Comparison of ENCODE assay signal across 9 cellular contexts in the genomic region with DNA sequence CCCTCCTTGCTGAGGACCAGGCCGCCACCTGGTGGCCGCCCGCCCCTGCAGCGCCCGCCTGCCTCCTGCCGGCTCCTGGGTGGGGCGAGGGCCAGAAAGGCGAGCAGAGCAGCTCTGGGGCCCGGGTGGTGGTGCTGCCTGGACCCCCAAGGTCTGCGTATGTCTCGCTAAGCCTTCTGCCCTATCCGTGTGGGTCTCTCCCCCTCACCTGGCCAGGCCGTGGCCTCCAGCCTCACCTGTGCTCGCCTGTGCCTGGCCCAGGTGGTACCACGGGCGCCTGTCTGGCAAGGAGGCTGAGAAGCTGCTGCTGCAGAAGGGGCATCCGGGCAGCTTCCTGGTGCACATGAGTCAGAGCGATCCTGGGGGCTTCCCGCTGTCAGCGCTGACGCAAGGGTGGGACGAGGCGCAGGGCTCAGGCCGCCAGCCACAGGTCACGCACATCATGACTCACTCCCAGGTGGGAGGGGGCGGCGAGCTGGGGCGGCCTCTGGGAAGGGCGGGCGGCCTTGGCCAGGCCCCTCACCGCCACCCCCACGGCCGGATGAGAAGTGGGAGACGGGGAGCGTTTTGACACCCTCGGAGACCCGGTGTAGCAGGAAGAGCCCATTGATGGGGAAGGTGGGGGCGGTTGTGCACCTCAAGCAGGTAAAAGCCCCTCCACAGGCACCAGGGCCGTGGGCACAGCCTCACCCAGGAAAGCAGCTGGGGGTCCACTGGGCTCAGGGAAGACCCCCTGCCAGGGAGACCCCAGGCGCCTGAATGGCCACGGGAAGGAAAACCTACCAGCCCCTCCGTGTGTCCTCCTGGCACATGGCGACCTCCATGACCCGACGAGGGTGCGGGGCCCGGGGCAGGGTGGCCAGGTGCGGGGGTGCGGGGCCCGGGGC. TPM values are rescaled to one million over a fixed set of nuclear protein-coding genes. Genes with fewer than 3 reads are reported as not detected.
DNase-seq lines count a peak whose midpoint lies in the region; ATAC-seq and TF ChIP-seq lines count a peak whose summit lies in the region.
"Had no signal": no experiment of that assay in that cellular context is flagged by ENCODE, and none has a peak within 500 bp of the region (broad histone marks: within the 10 kb centered on the region; RNA-seq: fewer than 3 reads in every experiment).

No MANE protein-coding gene starts in this region.

- H3K4me1 ChIP-seq in BLaER1 (peaks cover 83% of the 10 kb centered on the region), foreskin keratinocyte (no peaks in the 10 kb centered on the region)

- peaks cover 55% of the 10 kb centered on the region for H4K20me1 ChIP-seq in BLaER1

- peak overlapping the region; percentile 92 for H3K4me2 ChIP-seq in BLaER1

- H3K9ac ChIP-seq in BLaER1 = no peak overlapping the region

- H3K36me3 Mint-ChIP-seq in activated T-helper 17 cell treated with anti-CD3 and anti-CD28 coated beads, Interleukin-2, amount 50 U/mL, for 72 hours (ENCODE audit: low read depth) = peaks cover 62% of the 10 kb centered on the region

- peak overlapping the region; percentile 80 for H3K4me3 Mint-ChIP-seq in activated T-helper 17 cell treated with anti-CD3 and anti-CD28 coated beads, Interleukin-2, amount 50 U/mL, for 72 hours

- H3K4me3 ChIP-seq in BLaER1 = no peak overlapping the region

- H3K27ac Mint-ChIP-seq in activated T-helper 17 cell treated with anti-CD3 and anti-CD28 coated beads, Interleukin-2, amount 50 U/mL, for 72 hours = peak overlapping the region; percentile 86

- DNase-seq in RKO (ENCODE audit: low spot score) (peak; percentile 90), foreskin keratinocyte (peak; percentile 64 to 74), renal cortical epithelial cell (ENCODE audit: low read depth) (peak; percentile 84), middle frontal gyrus (ENCODE audit: extremely low spot score, low spot score) (no peak)

- peaks cover 5% of the 10 kb centered on the region for H3K27me3 Mint-ChIP-seq in activated T-helper 17 cell treated with anti-CD3 and anti-CD28 coated beads, Interleukin-2, amount 50 U/mL, for 72 hours

- H3K4me1 Mint-ChIP-seq in activated T-helper 17 cell treated with anti-CD3 and anti-CD28 coated beads, Interleukin-2, amount 50 U/mL, for 72 hours = no peaks in the 10 kb centered on the region

- H3K9me3 ChIP-seq in BLaER1 = no peaks in the 10 kb centered on the region

- no peaks in the 10 kb centered on the region for H3K9me3 Mint-ChIP-seq in activated T-helper 17 cell treated with anti-CD3 and anti-CD28 coated beads, Interleukin-2, amount 50 U/mL, for 72 hours

- ATAC-seq in GM19023 (IDR thresholded peaks at IDR 0.05; ENCODE audit: unreplicated experiment) (peak; percentile 47), HG03378 (IDR thresholded peaks at IDR 0.05; ENCODE audit: unreplicated experiment) (peak; percentile 52), foreskin keratinocyte (peak; percentile 67)
- peak; percentile 82 for ATAC-seq in activated T-helper 17 cell treated with anti-CD3 and anti-CD28 coated beads, Interleukin-2, amount 50 U/mL, for 72 hours (replicated peaks)

- peaks cover 62% of the 10 kb centered on the region for H3K27me3 ChIP-seq in BLaER1
- H3K27me3 ChIP-seq in foreskin keratinocyte = peaks cover 42% of the 10 kb centered on the region

- H3K27ac ChIP-seq in BLaER1 = no peak overlapping the region
- H3K27ac ChIP-seq in foreskin keratinocyte = peak overlapping the region; percentile 52

- no peaks in the 10 kb centered on the region for H3K36me3 ChIP-seq in BLaER1

- TF ChIP-seq CTCF in foreskin keratinocyte (conservative IDR thresholded peaks at IDR 0.05) = peak; percentile 90

RNA-seq across cellular contexts. Expression of a gene that starts 9.9 kb away (rescaled TPM):
- not detected for total RNA-seq in activated T-helper 17 cell treated with anti-CD3 and anti-CD28 coated beads, Interleukin-2, amount 50 U/mL, for 72 hours
- 0.07 TPM in 2 replicates for total RNA-seq in foreskin keratinocyte
- 0.06 and 0.08 TPM in 2 replicates for polyA plus RNA-seq in foreskin keratinocyte
- total RNA-seq in renal cortical epithelial cell = 1.0 TPM in 1 of 2 replicates, not detected in the other
- total RNA-seq: T-helper 2 cell treated with Interferon-gamma antibody and Interleukin-4, amounts not matched to agents 100 ng/mL and 5 ng/mL, for 36 hours had no signal

RNA-seq across cellular contexts. Expression of a gene that starts 44.3 kb away (rescaled TPM):
- total RNA-seq in activated T-helper 17 cell treated with anti-CD3 and anti-CD28 coated beads, Interleukin-2, amount 50 U/mL, for 72 hours = 10 to 100 TPM; 12.1 to 87.6 TPM
- 224 and 261 TPM in 2 replicates for total RNA-seq in foreskin keratinocyte
- 174 and 192 TPM in 2 replicates for polyA plus RNA-seq in foreskin keratinocyte
- 353 and 1,083 TPM in 2 replicates for total RNA-seq in renal cortical epithelial cell

RNA-seq across cellular contexts. Expression of a gene that starts 50.9 kb away (rescaled TPM):
- 10 to 100 TPM; 13.5 to 36.5 TPM for total RNA-seq in activated T-helper 17 cell treated with anti-CD3 and anti-CD28 coated beads, Interleukin-2, amount 50 U/mL, for 72 hours
- total RNA-seq in foreskin keratinocyte (300 and 424 TPM in 2 replicates), renal cortical epithelial cell (15.7 and 196 TPM in 2 replicates)
- 448 and 672 TPM in 2 replicates for polyA plus RNA-seq in foreskin keratinocyte

RNA-seq across cellular contexts. Expression of a gene that starts 51.7 kb away (rescaled TPM):
- total RNA-seq in activated T-helper 17 cell treated with anti-CD3 and anti-CD28 coated beads, Interleukin-2, amount 50 U/mL, for 72 hours = 10 to 100 TPM; 15.7 to 18.8 TPM
- total RNA-seq in foreskin keratinocyte (14.4 and 15.4 TPM in 2 replicates), renal cortical epithelial cell (8.7 and 9.8 TPM in 2 replicates)
- 21.2 and 21.3 TPM in 2 replicates for polyA plus RNA-seq in foreskin keratinocyte
